Comparison of ENCODE assay signal across 8 cellular contexts in the genomic region with DNA sequence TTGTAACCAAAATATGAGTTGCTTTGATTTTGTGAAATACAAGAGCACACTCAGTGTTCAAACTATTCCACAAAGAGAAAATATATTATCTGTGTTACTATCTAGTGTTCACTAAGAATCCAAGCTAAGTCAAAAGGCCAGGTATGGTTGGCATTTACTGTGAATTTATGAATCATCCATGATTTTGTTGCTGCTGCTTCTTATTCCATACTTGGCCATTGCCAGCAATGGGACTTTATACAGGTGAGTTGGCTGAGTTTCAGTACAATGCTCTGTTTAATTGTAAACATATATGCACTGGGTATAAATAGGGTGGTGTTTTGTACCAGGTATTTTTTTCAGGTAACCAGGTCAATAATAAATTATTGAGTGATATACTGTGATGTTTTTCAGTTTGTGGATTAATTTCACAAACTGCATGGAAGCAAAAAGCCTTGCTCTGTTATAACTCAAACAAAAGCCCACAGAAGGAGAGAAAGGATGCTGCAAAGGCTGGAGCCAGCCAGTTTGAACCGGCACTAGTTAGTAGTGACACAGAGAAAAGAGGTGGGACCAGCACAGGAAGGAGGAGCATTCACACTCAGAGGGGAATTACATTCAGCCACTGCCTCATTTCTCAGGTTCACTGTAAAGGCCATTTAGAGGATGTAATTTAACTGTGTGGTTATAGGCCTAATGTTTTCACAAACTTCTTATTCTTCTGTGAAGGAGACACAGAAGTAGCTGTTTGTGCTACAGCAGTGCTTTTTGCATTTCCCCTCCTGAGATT.
DNase-seq lines count a peak whose midpoint lies in the region; ATAC-seq and TF ChIP-seq lines count a peak whose summit lies in the region.

No MANE protein-coding gene starts in this region.

- intact Hi-C loops in left colon (cut with DNase I, micrococcal nuclease), result no loop called here

- in situ Hi-C loops in KBM-7 (cut with MboI; ENCODE audit: low pct_unique_long_range_greater_than_20kb, low sequenced_read_pairs), result no loop called here

- DNase-seq in NCI-H2081 (lab: John Stamatoyannopoulos, UW) (peak; percentile 40 to 67), left colon (peak; percentile 36 to 58), KBM-7 (no peak)
- peak; percentile 28 for DNase-seq in activated naive CD4-positive, alpha-beta T cell treated with anti-CD3 and anti-CD28 coated beads, Interleukin-2, amount 50 U/mL, for 16 hours
- DNase-seq in stimulated activated naive CD8-positive, alpha-beta T cell treated with anti-CD3 and anti-CD28 coated beads, Interleukin-15, Interleukin-2, amounts not matched to agents 100 U/mL and 50 U/mL, for 24 hours, result peak; percentile 41

- H3K27ac ChIP-seq in 22Rv1, result peak overlapping the region; percentile 46

- ATAC-seq in GM18519 (IDR thresholded peaks at IDR 0.05; ENCODE audit: low FRiP score, unreplicated experiment) (peak; percentile 100), HG02870 (IDR thresholded peaks at IDR 0.05; ENCODE audit: unreplicated experiment) (peak; percentile 100), left colon (peak; percentile 92)
- ATAC-seq in stimulated activated naive CD8-positive, alpha-beta T cell treated with anti-CD3 and anti-CD28 coated beads, Interleukin-15, Interleukin-2, amounts not matched to agents 100 U/mL and 50 U/mL, for 24 hours, result peak; percentile 99

- TF ChIP-seq CTCF in 22Rv1 (IDR thresholded peaks at IDR 0.05), result no peak
